28 cellular contexts compared by ENCODE assay signal in the genomic region with DNA sequence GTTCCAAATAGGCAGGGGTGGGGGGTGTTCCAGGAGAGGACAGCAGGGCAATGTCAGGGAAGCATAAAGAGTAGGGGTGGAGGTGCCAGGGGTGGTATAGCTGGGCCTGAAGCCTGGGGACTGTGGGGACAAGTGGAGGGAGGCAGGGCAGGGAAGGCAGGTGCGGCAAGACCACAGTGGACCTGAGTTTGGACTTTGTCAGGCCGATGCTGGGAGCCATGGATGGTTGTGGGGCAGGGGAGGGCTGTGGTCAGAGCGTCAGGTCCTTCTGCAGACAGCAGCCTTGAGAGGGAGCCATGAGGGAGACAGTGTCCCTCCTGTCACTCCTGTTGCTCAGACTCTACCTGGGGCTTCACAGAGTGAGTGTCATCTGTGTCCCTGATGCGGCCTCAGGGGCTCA.
"Had no signal": no experiment of that assay in that cellular context is flagged by ENCODE, and none has a peak within 500 bp of the region (broad histone marks: within the 10 kb centered on the region; RNA-seq: fewer than 3 reads in every experiment).

No MANE protein-coding gene starts in this region.

- H3K27me3 ChIP-seq: ascending aorta, cardiac muscle cell had no signal

- H3K4me1 ChIP-seq: ascending aorta had no signal

- DNase-seq: activated B cell treated with CpG ODN at 0.5 μM for 24 hours; activated CD4-positive, alpha-beta memory T cell treated with anti-CD3 and anti-CD28 coated beads, Interleukin-2, amount 10 ng/mL, durations not matched to agents 7 days and 5 days; activated CD4-positive, alpha-beta T cell treated with anti-CD3 and anti-CD28 coated beads for 4 hours; activated CD4-positive, alpha-beta T cell treated with anti-CD3 and anti-CD28 coated beads, Interleukin-2, amount 10 ng/mL, durations not matched to agents 24 days and 14 days; activated CD4-positive, alpha-beta T cell treated with anti-CD3 and anti-CD28 coated beads, Interleukin-2, amount 50 U/mL, for 1 hour; activated CD4-positive, alpha-beta T cell treated with anti-CD3 and anti-CD28 coated beads, Interleukin-2, amount 50 U/mL, for 48 hours; activated CD4-positive, CD25-positive, alpha-beta regulatory T cell treated with anti-CD3 and anti-CD28 coated beads, Interleukin-2, amount 50 U/mL, for 72 hours; activated CD8-positive, alpha-beta memory T cell treated with anti-CD3 and anti-CD28 coated beads for 24 hours; activated CD8-positive, alpha-beta memory T cell treated with anti-CD3 and anti-CD28 coated beads, Interleukin-2, amount 10 ng/mL, durations not matched to agents 7 days and 5 days; activated CD8-positive, alpha-beta memory T cell treated with anti-CD3 and anti-CD28 coated beads, Interleukin-2, amount 50 U/mL, for 48 hours; activated CD8-positive, alpha-beta T cell treated with anti-CD3 and anti-CD28 coated beads, Interleukin-2, amount 10 ng/mL, durations not matched to agents 7 days and 5 days; activated gamma-delta T cell; activated naive CD4-positive, alpha-beta T cell treated with anti-CD3 and anti-CD28 coated beads, Interleukin-2, amount 10 ng/mL, durations not matched to agents 7 days and 5 days; activated naive CD4-positive, alpha-beta T cell treated with Interleukin-2 at 50 U/mL for 16 hours; activated naive CD8-positive, alpha-beta T cell treated with anti-CD3 and anti-CD28 coated beads, Interleukin-2, amount 10 ng/mL, durations not matched to agents 7 days and 5 days; activated naive CD8-positive, alpha-beta T cell treated with anti-CD3 and anti-CD28 coated beads, Interleukin-2, amount 50 U/mL, for 24 hours; activated T-cell treated with anti-CD3 and anti-CD28 coated beads, Interleukin-2, amount 50 U/mL, for 24 hours; activated T-cell treated with anti-CD3 and anti-CD28 coated beads, Interleukin-2, amount 50 U/mL, for 48 hours; amygdala; anterior cingulate cortex; caudate nucleus; cerebellar nuclear complex; T-cell; T-helper 17 cell; T1000 had no signal

- H3K27ac ChIP-seq: ascending aorta, cardiac muscle cell, VCaP had no signal

- ATAC-seq: activated CD8-positive, alpha-beta memory T cell treated with anti-CD3 and anti-CD28 coated beads, Interleukin-2, amount 10 ng/mL, durations not matched to agents 7 days and 5 days; activated CD8-positive, alpha-beta T cell treated with anti-CD3 and anti-CD28 coated beads, Interleukin-2, amount 10 ng/mL, durations not matched to agents 7 days and 5 days; activated naive CD8-positive, alpha-beta T cell treated with anti-CD3 and anti-CD28 coated beads, Interleukin-2, amount 50 U/mL, for 24 hours; T-cell; T-helper 17 cell had no signal

- H3K36me3 ChIP-seq: ascending aorta, cardiac muscle cell had no signal

- H3K9me3 ChIP-seq: ascending aorta had no signal

- H3K4me3 ChIP-seq: ascending aorta, cardiac muscle cell had no signal
